ENCODE assay signal across 12 cellular contexts in genomic region chr17:47829870-47830269, GRCh38. TPM values are rescaled to one million over a fixed set of nuclear protein-coding genes. Genes with fewer than 3 reads are reported as not detected.
DNase-seq lines count a peak whose midpoint lies in the region; ATAC-seq, FAIRE-seq and TF ChIP-seq lines count a peak whose summit lies in the region.
"Had no signal": no experiment of that assay in that cellular context is flagged by ENCODE, and none has a peak within 500 bp of the region (broad histone marks: within the 10 kb centered on the region; RNA-seq: fewer than 3 reads in every experiment).

No MANE protein-coding gene starts in this region.

- H3K27ac Mint-ChIP-seq in activated CD8-positive, alpha-beta T cell treated with anti-CD3 and anti-CD28 coated beads, Interleukin-2, amount 10 ng/mL, durations not matched to agents 7 days and 5 days: peak overlapping the region; percentile 92
- peak overlapping the region; percentile 96 to 100 (median 98) for H3K27ac Mint-ChIP-seq in immature natural killer cell

- RAD21 ChIA-PET in HCT116 (lab: Charles Lee; ENCODE audit: low non-redundant PET in 1 of 2, low total read pairs in 2 of 2, uncharacterized antibody in 2 of 2, unreplicated experiment in 2 of 2): no interaction called here

- H3K4me1 Mint-ChIP-seq in activated CD8-positive, alpha-beta T cell treated with anti-CD3 and anti-CD28 coated beads, Interleukin-2, amount 10 ng/mL, durations not matched to agents 7 days and 5 days (ENCODE audit: low read depth): peaks cover 41% of the 10 kb centered on the region
- H3K4me1 Mint-ChIP-seq in immature natural killer cell: peaks cover 44 to 61% of the 10 kb centered on the region in 2 donors

- WGBS in A549 (ENCODE audit: missing lambda C conversion rate): 87% methylated on average over 3 of the region's 3 CpGs

- H3K4me1 ChIP-seq in A549 (peaks cover 16% of the 10 kb centered on the region), HCT116 (ENCODE audit: control insufficient read depth in 1 of 2, insufficient read depth in 2 of 2, low read length in 2 of 2) (peaks cover 14 to 20% of the 10 kb centered on the region in 2 experiments; a peak in 3 of 4 replicates), HAP-1 (no peaks in the 10 kb centered on the region; the same call in 1 of the 2 replicates)

- peaks cover 34% of the 10 kb centered on the region for H3K79me2 ChIP-seq in HCT116 (ENCODE audit: insufficient read depth, low read length)

- DNase-seq in A549 (ENCODE audit: low read depth in 1 of 2, low spot score in 1 of 2) (no peak), HCT116 (ENCODE audit: low read depth, low spot score) (no peak), immature natural killer cell (peak; percentile 86 to 95 (median 92)), cortex of kidney (lab: John Stamatoyannopoulos, UW) (no peak), HAP-1 (ENCODE audit: low spot score in 2 of 2) (no peak), cerebellar cortex (ENCODE audit: low spot score) (no peak), NAMALWA (ENCODE audit: low spot score) (no peak)
- DNase-seq in activated CD8-positive, alpha-beta T cell treated with anti-CD3 and anti-CD28 coated beads, Interleukin-2, amount 10 ng/mL, durations not matched to agents 7 days and 5 days: peak; percentile 68
- DNase-seq: activated CD4-positive, CD25-positive, alpha-beta regulatory T cell; DMS 273 treated with DMSO at 0.1 percent for 48 hours; NCI-H446 treated with DMSO at 0.1 percent for 48 hours had no signal

- H3K4me3 Mint-ChIP-seq in activated CD8-positive, alpha-beta T cell treated with anti-CD3 and anti-CD28 coated beads, Interleukin-2, amount 10 ng/mL, durations not matched to agents 7 days and 5 days: peak overlapping the region; percentile 84
- peak overlapping the region; percentile 91 to 98 (median 94) for H3K4me3 Mint-ChIP-seq in immature natural killer cell

- intact Hi-C loops in HCT116 (cut with micrococcal nuclease): loop anchor here (2.0 kb wide), 1 partner anchor 141 kb away; the partner anchor contains the start of gene CDK5RAP3

- no peaks in the 10 kb centered on the region for H4K20me1 ChIP-seq in HCT116 (ENCODE audit: insufficient read depth)

- peak overlapping the region; percentile 82 for H3K9ac ChIP-seq in HCT116 (ENCODE audit: low read length)
- H3K9ac ChIP-seq: parathyroid adenoma had no signal

- H3K4me2 ChIP-seq in A549: peak overlapping the region; percentile 82
- peak overlapping the region; percentile 90 for H3K4me2 ChIP-seq in HCT116 (ENCODE audit: low read length)

- no TSS peak for BruUV-seq in HCT116 (replicated peaks; lab: Mats Ljungman, UMichigan)

- POLR2A ChIA-PET in A549 (lab: Yijun Ruan, JAX) (interaction anchor here (0.7 kb wide), 1 partner anchor 119 kb away, joined by 3 read pairs; no protein-coding TSS in a partner anchor), HCT116 (lab: Charles Lee) (interaction anchor here (3.4 kb wide), 1 partner anchor 8 kb away, joined by 18 read pairs; the partner anchor contains the start of gene OSBPL7)
- POLR2A ChIA-PET in activated CD8-positive, alpha-beta T cell treated with anti-CD3 and anti-CD28 coated beads, Interleukin-2, amount 10 ng/mL, durations not matched to agents 7 days and 5 days (lab: Charles Lee): interaction anchor here (1.9 to 2.5 kb wide), 3 partner anchors 8 to 66 kb away, joined by 16 to 25 read pairs (median 19); partner anchors contain the start of genes OSBPL7, SCRN2 and SP2

- peaks cover 29% of the 10 kb centered on the region for H3K36me3 Mint-ChIP-seq in activated CD8-positive, alpha-beta T cell treated with anti-CD3 and anti-CD28 coated beads, Interleukin-2, amount 10 ng/mL, durations not matched to agents 7 days and 5 days (ENCODE audit: low read depth)
- peaks cover 10 to 26% (median 14%) of the 10 kb centered on the region in 3 donors for H3K36me3 Mint-ChIP-seq in immature natural killer cell

- TF ChIP-seq POLR2A in A549 (IDR thresholded peaks at IDR 0.05; ENCODE audit: low read length) (no peak), HCT116 (IDR thresholded peaks at IDR 0.05; ENCODE audit: borderline replicate concordance, extremely low read depth, insufficient read depth, insufficient read length) (no peak)

- TF ChIP-seq RAD21 in A549 (conservative IDR thresholded peaks at IDR 0.05 in 1 of 2, IDR thresholded peaks at IDR 0.05 in 1 of 2): no peak
- no peak for TF ChIP-seq RAD21 in HCT116 (IDR thresholded peaks at IDR 0.05; ENCODE audit: low read depth)

- no peak for FAIRE-seq in A549 (lab: Jason Lieb, UNC)

- no peak for TF ChIP-seq EP300 in A549 (IDR thresholded peaks at IDR 0.05)

- CTCF ChIA-PET in A549 (lab: Yijun Ruan, JAX): interaction anchor here (1.3 to 6.5 kb wide), 4 partner anchors 12 to 52 kb away, joined by 3 to 79 read pairs (median 10); partner anchors contain the start of genes SCRN2 and SP6
- CTCF ChIA-PET in HCT116 (lab: Charles Lee): interaction anchor here (2.4 kb wide), 1 partner anchor 8 kb away, joined by 23 read pairs; the partner anchor contains the start of gene OSBPL7
- CTCF ChIA-PET in activated CD8-positive, alpha-beta T cell treated with anti-CD3 and anti-CD28 coated beads, Interleukin-2, amount 10 ng/mL, durations not matched to agents 7 days and 5 days (lab: Charles Lee): interaction anchor here (0.9 to 2.4 kb wide), 3 partner anchors 8 to 166 kb away, joined by 3 to 15 read pairs (median 4); partner anchors contain the start of gene OSBPL7

- TF ChIP-seq CTCF in A549 (IDR thresholded peaks at IDR 0.05) (no peak), HCT116 (IDR thresholded peaks at IDR 0.05 in 2 of 3, conservative IDR thresholded peaks at IDR 0.05 in 1 of 3; ENCODE audit: borderline replicate concordance in 1 of 3, insufficient read depth in 1 of 3, low read depth in 2 of 3, low read length in 2 of 3) (no peak)

- no peak overlapping the region for H3K4me3 ChIP-seq in A549
- H3K4me3 ChIP-seq in HCT116 (replicated peaks in 1 of 2; ENCODE audit: low read depth in 1 of 2, low read length in 2 of 2): peak overlapping the region; percentile 90 to 99
- no peak overlapping the region for H3K4me3 ChIP-seq in HAP-1

- H3K27me3 Mint-ChIP-seq in activated CD8-positive, alpha-beta T cell treated with anti-CD3 and anti-CD28 coated beads, Interleukin-2, amount 10 ng/mL, durations not matched to agents 7 days and 5 days (ENCODE audit: low read depth): no peaks in the 10 kb centered on the region
- H3K27me3 Mint-ChIP-seq in immature natural killer cell (ENCODE audit: low read depth in 3 of 3): peaks cover 17 to 36% (median 24%) of the 10 kb centered on the region in 3 donors

- H3K27ac ChIP-seq in A549 (no peak overlapping the region), HCT116 (ENCODE audit: low read depth, low read length) (peak overlapping the region; percentile 64; the same call in 1 of the 2 replicates)
- H3K27ac ChIP-seq: parathyroid adenoma had no signal

- H3K36me3 ChIP-seq in HCT116 (ENCODE audit: control insufficient read depth in 1 of 2, insufficient read depth in 2 of 2, low read length in 2 of 2) (peaks cover 24 to 25% of the 10 kb centered on the region in 2 experiments), HAP-1 (replicated peaks) (peaks cover 31% of the 10 kb centered on the region)

- H3K9me3 ChIP-seq in A549: no peaks in the 10 kb centered on the region
- H3K9me3 ChIP-seq in HCT116 (ENCODE audit: control insufficient read depth in 1 of 2, insufficient read depth in 1 of 2, low read depth in 1 of 2, low read length in 2 of 2): no peaks in the 10 kb centered on the region
- no peaks in the 10 kb centered on the region for H3K9me3 ChIP-seq in HAP-1

- in situ Hi-C loops in HAP-1 (cut with MboI; ENCODE audit: low sequenced_read_pairs): no loop called here

- H3K9me2 ChIP-seq in HCT116 (ENCODE audit: insufficient read depth): no peaks in the 10 kb centered on the region

- no peak overlapping the region for H2AFZ ChIP-seq in HCT116 (ENCODE audit: low read depth, low read length, poor library complexity, severe bottlenecking)
- H2AFZ ChIP-seq: parathyroid adenoma had no signal

- H3K9me3 Mint-ChIP-seq in activated CD8-positive, alpha-beta T cell treated with anti-CD3 and anti-CD28 coated beads, Interleukin-2, amount 10 ng/mL, durations not matched to agents 7 days and 5 days (ENCODE audit: insufficient read depth): no peaks in the 10 kb centered on the region
- H3K9me3 Mint-ChIP-seq in immature natural killer cell: no peaks in the 10 kb centered on the region

- no peak for ATAC-seq in A549
- ATAC-seq in HCT116: no peak
- ATAC-seq in activated CD8-positive, alpha-beta T cell treated with anti-CD3 and anti-CD28 coated beads, Interleukin-2, amount 10 ng/mL, durations not matched to agents 7 days and 5 days: peak; percentile 62

- no peaks in the 10 kb centered on the region for H3K27me3 ChIP-seq in HCT116 (ENCODE audit: insufficient read depth, low read length)
- no peaks in the 10 kb centered on the region for H3K27me3 ChIP-seq in HAP-1 (ENCODE audit: low read depth)

RNA-seq across cellular contexts. Expression of gene MRPL10, which starts 1.5 kb away (rescaled TPM):
- 97.7 and 103 TPM in 2 replicates for polyA plus RNA-seq in A549 (2011; rRNA removed)
- 136 and 194 TPM in 2 replicates for polyA plus RNA-seq in A549 (2012; cell fraction: cytosol; rRNA removed)
- 108 and 166 TPM in 2 replicates for polyA plus RNA-seq in A549 (2012; cell fraction: nucleus; rRNA removed)
- 56.8 to 62.8 TPM (median 62.0 TPM) in 3 replicates for polyA plus RNA-seq in A549 (2017; fragmentation: RNase III; extraction: RNeasy Plus Mini Kit Qiagen cat#74134 plus additional on column Dnase treatment)
- polyA minus RNA-seq in A549 (2011; rRNA and poly(A)+ RNA removed): 116 and 142 TPM in 2 replicates
- total RNA-seq in HCT116 (2021; ENCODE audit: unreplicated experiment): 112 TPM
- polyA plus RNA-seq in HCT116 (2012): 162 and 165 TPM in 2 replicates
- total RNA-seq in activated CD8-positive, alpha-beta T cell treated with anti-CD3 and anti-CD28 coated beads, Interleukin-2, amount 10 ng/mL, durations not matched to agents 7 days and 5 days: 10 to 100 TPM; 37.9 to 41.6 TPM
- polyA plus RNA-seq in immature natural killer cell: 100 to 1,000 TPM in 2 of 3 donors, 10 to 100 TPM in 1; 50.5 to 189 (median 114) TPM

RNA-seq across cellular contexts. Expression of gene LRRC46, which starts 1.6 kb away (rescaled TPM):
- polyA plus RNA-seq in A549 (2011; rRNA removed) (1.7 and 2.7 TPM in 2 replicates), A549 (2017; fragmentation: RNase III; extraction: RNeasy Plus Mini Kit Qiagen cat#74134 plus additional on column Dnase treatment) (2.3 to 3.0 TPM (median 2.5 TPM) in 3 replicates), immature natural killer cell (under 1 TPM in 2 of 3 donors, not detected in 1; 0.66 to 0.82 TPM)
- 1.7 TPM in 2 replicates for polyA plus RNA-seq in A549 (2012; cell fraction: cytosol; rRNA removed)
- polyA plus RNA-seq in A549 (2012; cell fraction: nucleus; rRNA removed): 3.8 and 5.1 TPM in 2 replicates
- polyA minus RNA-seq in A549 (2011; rRNA and poly(A)+ RNA removed): 1.4 and 1.7 TPM in 2 replicates
- 0.76 TPM for total RNA-seq in HCT116 (2021; ENCODE audit: unreplicated experiment)
- polyA plus RNA-seq in HCT116 (2012): 1.2 and 1.6 TPM in 2 replicates
- under 1 TPM; 0.82 to 0.97 TPM for total RNA-seq in activated CD8-positive, alpha-beta T cell treated with anti-CD3 and anti-CD28 coated beads, Interleukin-2, amount 10 ng/mL, durations not matched to agents 7 days and 5 days

RNA-seq across cellular contexts. Expression of gene OSBPL7, which starts 8.3 kb away (rescaled TPM):
- polyA plus RNA-seq in A549 (2011; rRNA removed): 7.0 and 7.1 TPM in 2 replicates
- 9.2 and 11.9 TPM in 2 replicates for polyA plus RNA-seq in A549 (2012; cell fraction: cytosol; rRNA removed)
- 54.3 and 75.1 TPM in 2 replicates for polyA plus RNA-seq in A549 (2012; cell fraction: nucleus; rRNA removed)
- polyA plus RNA-seq in A549 (2017; fragmentation: RNase III; extraction: RNeasy Plus Mini Kit Qiagen cat#74134 plus additional on column Dnase treatment): 11.4 to 16.9 TPM (median 15.4 TPM) in 3 replicates
- polyA minus RNA-seq in A549 (2011; rRNA and poly(A)+ RNA removed): 14.2 and 14.7 TPM in 2 replicates
- total RNA-seq in HCT116 (2021; ENCODE audit: unreplicated experiment): 20.5 TPM
- polyA plus RNA-seq in HCT116 (2012): 16.4 and 20.5 TPM in 2 replicates
- 10 to 100 TPM; 33.0 to 33.6 TPM for total RNA-seq in activated CD8-positive, alpha-beta T cell treated with anti-CD3 and anti-CD28 coated beads, Interleukin-2, amount 10 ng/mL, durations not matched to agents 7 days and 5 days
- polyA plus RNA-seq in immature natural killer cell: 1 to 10 TPM; 2.7 to 7.5 (median 3.8) TPM

RNA-seq across cellular contexts. Expression of gene SCRN2, which starts 11.2 kb away (rescaled TPM):
- polyA plus RNA-seq in A549 (2011; rRNA removed) (20.7 and 25.8 TPM in 2 replicates), A549 (2017; fragmentation: RNase III; extraction: RNeasy Plus Mini Kit Qiagen cat#74134 plus additional on column Dnase treatment) (37.3 to 47.7 TPM (median 43.7 TPM) in 3 replicates), immature natural killer cell (10 to 100 TPM; 17.7 to 41.2 (median 22.5) TPM)
- polyA plus RNA-seq in A549 (2012; cell fraction: cytosol; rRNA removed): 52.9 and 61.8 TPM in 2 replicates
- polyA plus RNA-seq in A549 (2012; cell fraction: nucleus; rRNA removed): 177 and 179 TPM in 2 replicates
- 20.0 and 22.6 TPM in 2 replicates for polyA minus RNA-seq in A549 (2011; rRNA and poly(A)+ RNA removed)
- 53.2 TPM for total RNA-seq in HCT116 (2021; ENCODE audit: unreplicated experiment)
- 55.9 and 58.2 TPM in 2 replicates for polyA plus RNA-seq in HCT116 (2012)
- total RNA-seq in activated CD8-positive, alpha-beta T cell treated with anti-CD3 and anti-CD28 coated beads, Interleukin-2, amount 10 ng/mL, durations not matched to agents 7 days and 5 days: 10 to 100 TPM; 24.1 to 24.8 TPM

RNA-seq across cellular contexts. Expression of gene SP6, which starts 21.1 kb away (rescaled TPM):
- polyA plus RNA-seq in A549 (2011; rRNA removed) (0.61 and 0.67 TPM in 2 replicates), A549 (2017; fragmentation: RNase III; extraction: RNeasy Plus Mini Kit Qiagen cat#74134 plus additional on column Dnase treatment) (2.0 to 2.3 TPM (median 2.1 TPM) in 3 replicates), immature natural killer cell (not detected)
- 0.83 and 1.4 TPM in 2 replicates for polyA plus RNA-seq in A549 (2012; cell fraction: cytosol; rRNA removed)
- polyA plus RNA-seq in A549 (2012; cell fraction: nucleus; rRNA removed): 1.8 and 2.6 TPM in 2 replicates
- polyA minus RNA-seq in A549 (2011; rRNA and poly(A)+ RNA removed): 0.24 and 0.50 TPM in 2 replicates
- total RNA-seq in HCT116 (2021; ENCODE audit: unreplicated experiment): 10.8 TPM
- 5.9 and 6.0 TPM in 2 replicates for polyA plus RNA-seq in HCT116 (2012)
- under 1 TPM in 1 of 2 experiments, not detected in 1; 0.05 TPM for total RNA-seq in activated CD8-positive, alpha-beta T cell treated with anti-CD3 and anti-CD28 coated beads, Interleukin-2, amount 10 ng/mL, durations not matched to agents 7 days and 5 days

Comparison
In these comparisons a context has a peak if more than half of its experiments do, and no peak if none do; other contexts are left out.
1. DNase-seq: peak in activated CD8-positive, alpha-beta T cell treated with anti-CD3 and anti-CD28 coated beads, Interleukin-2, amount 10 ng/mL, durations not matched to agents 7 days and 5 days (single experiment) and immature natural killer cell (3 of 3); none in A549 (0 of 2), HCT116 (single experiment), cortex of kidney (single experiment), HAP-1 (0 of 2), cerebellar cortex (single experiment) and NAMALWA (single experiment).
2. H3K4me3 ChIP-seq: peak in HCT116 (2 of 2); none in A549 (single experiment) and HAP-1 (single experiment).